In the genomic region with DNA sequence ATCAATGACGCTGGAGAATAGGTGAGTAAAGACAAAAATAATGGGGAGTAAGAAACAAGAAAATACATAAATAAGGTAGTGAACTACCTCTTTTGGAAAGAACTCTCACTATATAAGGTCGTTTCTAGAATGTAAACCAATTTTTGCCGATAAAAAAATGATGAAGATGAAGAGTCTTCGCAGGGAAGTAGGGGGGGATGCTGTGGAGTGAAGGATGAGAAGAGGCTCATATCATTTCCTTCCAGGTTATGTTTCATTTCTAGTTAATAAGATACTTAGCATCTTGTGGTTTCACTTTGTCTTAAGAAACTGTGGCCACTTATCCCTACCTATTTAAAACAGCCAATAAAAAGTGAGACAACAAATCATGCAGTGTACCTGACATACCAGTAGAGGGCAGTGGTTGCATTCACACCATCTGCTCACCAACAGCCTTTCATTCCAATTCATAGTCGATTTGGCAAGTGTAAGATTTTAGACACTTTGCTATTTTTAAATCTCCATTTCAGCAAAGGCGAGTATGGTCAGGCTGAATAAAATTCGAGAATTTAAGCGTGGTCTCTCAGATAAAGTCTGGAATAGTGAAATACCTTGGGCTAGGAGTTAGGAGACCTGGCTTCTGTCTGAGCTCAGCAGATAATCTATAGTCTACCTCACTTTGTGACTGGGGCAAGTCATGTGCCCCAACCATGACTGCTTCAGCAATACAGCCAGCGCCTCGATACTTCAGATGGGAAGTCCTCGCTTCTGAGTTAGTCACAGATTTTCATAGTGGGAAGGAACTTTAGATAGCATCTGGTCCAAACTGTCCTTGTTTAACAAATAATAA, we compare ENCODE assay signal across 8 cellular contexts. TPM values are rescaled to one million over a fixed set of nuclear protein-coding genes. Genes with fewer than 3 reads are reported as not detected.
DNase-seq lines count a peak whose midpoint lies in the region; ATAC-seq and TF ChIP-seq lines count a peak whose summit lies in the region.

No MANE protein-coding gene starts in this region.

- peak; percentile 3 for DNase-seq in DMS 273 treated with DMSO at 0.1 percent for 48 hours (lab: John Stamatoyannopoulos, UW)
- peak; percentile 16 for DNase-seq in NCI-H524 treated with DMSO at 0.1 percent for 48 hours (lab: John Stamatoyannopoulos, UW)
- peak; percentile 61 for DNase-seq in activated CD4-positive, alpha-beta memory T cell treated with anti-CD3 and anti-CD28 coated beads, Interleukin-2, amount 10 ng/mL, durations not matched to agents 7 days and 5 days
- peak; percentile 58 for DNase-seq in fibroblast of gingiva (ENCODE audit: low read depth)

- no peaks in the 10 kb centered on the region for H3K9me3 Mint-ChIP-seq in activated CD4-positive, alpha-beta memory T cell treated with anti-CD3 and anti-CD28 coated beads, Interleukin-2, amount 10 ng/mL, durations not matched to agents 7 days and 5 days
- H3K9me3 Mint-ChIP-seq in nephron = no peaks in the 10 kb centered on the region

- CTCF ChIA-PET in activated CD4-positive, alpha-beta memory T cell treated with anti-CD3 and anti-CD28 coated beads, Interleukin-2, amount 10 ng/mL, durations not matched to agents 7 days and 5 days (lab: Charles Lee) = interaction anchor here (0.6 to 7.0 kb wide), 25 partner anchors 7 to 425 kb away, joined by 3 to 85 read pairs (median 6); a partner anchor contains a TSS

- H3K27me3 Mint-ChIP-seq in activated CD4-positive, alpha-beta memory T cell treated with anti-CD3 and anti-CD28 coated beads, Interleukin-2, amount 10 ng/mL, durations not matched to agents 7 days and 5 days = no peaks in the 10 kb centered on the region
- no peaks in the 10 kb centered on the region for H3K27me3 Mint-ChIP-seq in nephron (ENCODE audit: low read depth)

- peak overlapping the region; percentile 18 for H3K4me3 Mint-ChIP-seq in activated CD4-positive, alpha-beta memory T cell treated with anti-CD3 and anti-CD28 coated beads, Interleukin-2, amount 10 ng/mL, durations not matched to agents 7 days and 5 days
- no peak overlapping the region for H3K4me3 Mint-ChIP-seq in nephron

- TF ChIP-seq CTCF in nephron (IDR thresholded peaks at IDR 0.05; ENCODE audit: unreplicated experiment in 3 of 3) = peak; percentile 82 to 89 (median 84)

- ATAC-seq in GM19324 (IDR thresholded peaks at IDR 0.05; ENCODE audit: low FRiP score, unreplicated experiment) (peak; percentile 79), HG03280 (IDR thresholded peaks at IDR 0.05; ENCODE audit: unreplicated experiment) (peak; percentile 81), GM21360 (IDR thresholded peaks at IDR 0.05; ENCODE audit: unreplicated experiment) (no peak)

- peaks cover 55% of the 10 kb centered on the region for H3K4me1 Mint-ChIP-seq in activated CD4-positive, alpha-beta memory T cell treated with anti-CD3 and anti-CD28 coated beads, Interleukin-2, amount 10 ng/mL, durations not matched to agents 7 days and 5 days
- H3K4me1 Mint-ChIP-seq in nephron = peaks cover 26% of the 10 kb centered on the region

- H3K27ac Mint-ChIP-seq in activated CD4-positive, alpha-beta memory T cell treated with anti-CD3 and anti-CD28 coated beads, Interleukin-2, amount 10 ng/mL, durations not matched to agents 7 days and 5 days = peak overlapping the region; percentile 67
- H3K27ac Mint-ChIP-seq in nephron = no peak overlapping the region

- POLR2A ChIA-PET in activated CD4-positive, alpha-beta memory T cell treated with anti-CD3 and anti-CD28 coated beads, Interleukin-2, amount 10 ng/mL, durations not matched to agents 7 days and 5 days (lab: Charles Lee) = interaction anchor here (0.8 to 5.1 kb wide), 9 partner anchors 10 to 85 kb away, joined by 3 to 30 read pairs (median 5); no protein-coding TSS in a partner anchor

- peaks cover 76% of the 10 kb centered on the region for H3K36me3 Mint-ChIP-seq in activated CD4-positive, alpha-beta memory T cell treated with anti-CD3 and anti-CD28 coated beads, Interleukin-2, amount 10 ng/mL, durations not matched to agents 7 days and 5 days (ENCODE audit: low read depth)
- peaks cover 43% of the 10 kb centered on the region for H3K36me3 Mint-ChIP-seq in nephron (ENCODE audit: low read depth)

RNA-seq across cellular contexts. Expression of a gene that starts 28.9 kb away (rescaled TPM):
- 10 to 100 TPM; 56.9 to 60.4 TPM for total RNA-seq in activated CD4-positive, alpha-beta memory T cell treated with anti-CD3 and anti-CD28 coated beads, Interleukin-2, amount 10 ng/mL, durations not matched to agents 7 days and 5 days

Comparison
In these comparisons a context has a peak if more than half of its experiments do, and no peak if none do; other contexts are left out.
1. DNase-seq: peak in every context shown above with its lines; median percentile 61 in activated CD4-positive, alpha-beta memory T cell treated with anti-CD3 and anti-CD28 coated beads, Interleukin-2, amount 10 ng/mL, durations not matched to agents 7 days and 5 days; 58 in fibroblast of gingiva; 16 in NCI-H524 treated with DMSO at 0.1 percent for 48 hours; 3 in DMS 273 treated with DMSO at 0.1 percent for 48 hours.